ENCODE assay signal across 1 cellular context in genomic region chr11:2913776-2914474, GRCh38.
TF ChIP-seq lines count a peak whose summit lies in the region.

No MANE protein-coding gene starts in this region.

TF ChIP-seq in IMR-90, 13 proteins besides CTCF, POLR2A, EP300 and RAD21:
- TF ChIP-seq RCOR1 (IDR thresholded peaks at IDR 0.05; ENCODE audit: insufficient replicate concordance, low read length): no peak
- TF ChIP-seq CEBPB (IDR thresholded peaks at IDR 0.05; ENCODE audit: low read depth, low read length): no peak
- TF ChIP-seq, protein P1, sequence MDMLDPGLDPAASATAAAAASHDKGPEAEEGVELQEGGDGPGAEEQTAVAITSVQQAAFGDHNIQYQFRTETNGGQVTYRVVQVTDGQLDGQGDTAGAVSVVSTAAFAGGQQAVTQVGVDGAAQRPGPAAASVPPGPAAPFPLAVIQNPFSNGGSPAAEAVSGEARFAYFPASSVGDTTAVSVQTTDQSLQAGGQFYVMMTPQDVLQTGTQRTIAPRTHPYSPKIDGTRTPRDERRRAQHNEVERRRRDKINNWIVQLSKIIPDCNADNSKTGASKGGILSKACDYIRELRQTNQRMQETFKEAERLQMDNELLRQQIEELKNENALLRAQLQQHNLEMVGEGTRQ (IDR thresholded peaks at IDR 0.05; ENCODE audit: low read depth, low read length): no peak
- no peak for TF ChIP-seq MXI1 (IDR thresholded peaks at IDR 0.05; ENCODE audit: borderline replicate concordance, low read depth, low read length)
- TF ChIP-seq CHD1 (IDR thresholded peaks at IDR 0.05; ENCODE audit: low read depth, low read length): no peak
- no peak for TF ChIP-seq BHLHE40 (IDR thresholded peaks at IDR 0.05; ENCODE audit: low read depth, low read length)
- TF ChIP-seq FOS (IDR thresholded peaks at IDR 0.05; ENCODE audit: low read depth, low read length): no peak
- TF ChIP-seq, protein P2, sequence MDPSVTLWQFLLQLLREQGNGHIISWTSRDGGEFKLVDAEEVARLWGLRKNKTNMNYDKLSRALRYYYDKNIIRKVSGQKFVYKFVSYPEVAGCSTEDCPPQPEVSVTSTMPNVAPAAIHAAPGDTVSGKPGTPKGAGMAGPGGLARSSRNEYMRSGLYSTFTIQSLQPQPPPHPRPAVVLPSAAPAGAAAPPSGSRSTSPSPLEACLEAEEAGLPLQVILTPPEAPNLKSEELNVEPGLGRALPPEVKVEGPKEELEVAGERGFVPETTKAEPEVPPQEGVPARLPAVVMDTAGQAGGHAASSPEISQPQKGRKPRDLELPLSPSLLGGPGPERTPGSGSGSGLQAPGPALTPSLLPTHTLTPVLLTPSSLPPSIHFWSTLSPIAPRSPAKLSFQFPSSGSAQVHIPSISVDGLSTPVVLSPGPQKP (IDR thresholded peaks at IDR 0.05; ENCODE audit: borderline replicate concordance, low read depth, low read length): no peak
- no peak for TF ChIP-seq MAZ (IDR thresholded peaks at IDR 0.05; ENCODE audit: borderline replicate concordance, low read depth, low read length)
- TF ChIP-seq NFE2L2 (IDR thresholded peaks at IDR 0.05; ENCODE audit: low read depth, low read length): no peak
- no peak for TF ChIP-seq RFX5 (IDR thresholded peaks at IDR 0.05; ENCODE audit: low read depth, low read length)
- no peak for TF ChIP-seq SMC3 (IDR thresholded peaks at IDR 0.05; ENCODE audit: low read depth, low read length)
